ENCODE assay signal across 22 cellular contexts in the genomic region with DNA sequence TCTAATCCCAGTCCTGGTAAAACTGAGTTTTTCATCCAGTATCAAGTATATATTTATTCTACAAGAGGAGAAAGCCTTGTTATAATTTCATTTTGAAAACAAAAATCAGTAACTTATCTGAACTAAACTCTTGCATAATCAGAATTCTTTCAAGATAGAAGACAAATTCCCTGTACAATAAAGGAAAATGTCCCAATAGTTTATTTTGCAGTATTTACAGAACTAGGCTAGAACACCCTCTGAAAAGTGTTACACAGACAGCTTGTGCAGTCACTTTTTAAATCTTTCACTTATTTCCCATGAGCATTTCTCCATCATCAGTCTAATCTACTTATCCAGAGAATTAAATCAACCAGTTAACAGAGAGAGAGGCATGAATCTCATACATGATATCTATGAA. TPM values are rescaled to one million over a fixed set of nuclear protein-coding genes. Genes with fewer than 3 reads are reported as not detected.
DNase-seq lines count a peak whose midpoint lies in the region; ATAC-seq and TF ChIP-seq lines count a peak whose summit lies in the region.
"Had no signal": no experiment of that assay in that cellular context is flagged by ENCODE, and none has a peak within 500 bp of the region (broad histone marks: within the 10 kb centered on the region; RNA-seq: fewer than 3 reads in every experiment).

No MANE protein-coding gene starts in this region.

- ATAC-seq in activated T-cell treated with anti-CD3 and anti-CD28 coated beads, Interleukin-2, amount 50 U/mL, for 72 hours (replicated peaks in 1 of 2) = no peak
- no peak for ATAC-seq in thoracic aorta (ENCODE audit: insufficient number of reproducible peaks, low FRiP score, low read depth)
- ATAC-seq in naive thymus-derived CD8-positive, alpha-beta T cell = no peak
- ATAC-seq: activated T-cell treated with anti-CD3 and anti-CD28 coated beads, Interleukin-2, amount 50 U/mL, for 4 hours; foreskin keratinocyte; natural killer cell treated with Interleukin-12 subunit alpha and Interleukin-12 subunit beta and Interleukin-15 and Interleukin-18, amount 100 ng/mL, for 72 hours; stimulated activated naive B cell treated with anti-CD40 and anti-IgM and Interleukin-4, amounts not matched to agents 10 μg/mL and 1 μg/mL and 100 μg/mL, for 72 hours had no signal

- H3K27ac ChIP-seq in thoracic aorta = peak overlapping the region; percentile 98 to 100
- H3K27ac ChIP-seq: 22Rv1, colonic mucosa, foreskin keratinocyte, parathyroid adenoma had no signal

- H3K9me3 Mint-ChIP-seq in activated T-cell treated with anti-CD3 and anti-CD28 coated beads, Interleukin-2, amount 50 U/mL, for 72 hours = no peaks in the 10 kb centered on the region
- no peaks in the 10 kb centered on the region for H3K9me3 Mint-ChIP-seq in naive thymus-derived CD8-positive, alpha-beta T cell
- H3K9me3 Mint-ChIP-seq: activated T-cell treated with anti-CD3 and anti-CD28 coated beads, Interleukin-2, amount 50 U/mL, for 4 hours; natural killer cell treated with Interleukin-12 subunit alpha and Interleukin-12 subunit beta and Interleukin-15 and Interleukin-18, amount 100 ng/mL, for 72 hours; stimulated activated naive B cell treated with anti-CD40 and anti-IgM and Interleukin-4, amounts not matched to agents 10 μg/mL and 1 μg/mL and 100 μg/mL, for 72 hours had no signal

- no peak for DNase-seq in activated T-cell treated with anti-CD3 and anti-CD28 coated beads, Interleukin-2, amount 50 U/mL, for 72 hours
- no peak for DNase-seq in activated T-cell treated with anti-CD3 and anti-CD28 coated beads, Interleukin-2, amount 50 U/mL, for 48 hours
- peak; percentile 50 for DNase-seq in adipocyte (ENCODE audit: low read depth)
- peak; percentile 37 for DNase-seq in iris pigment epithelial cell (ENCODE audit: low read depth)
- no peak for DNase-seq in thoracic aorta (ENCODE audit: low spot score)
- DNase-seq in foreskin fibroblast = no peak
- DNase-seq in naive thymus-derived CD8-positive, alpha-beta T cell = no peak
- DNase-seq in SIG-M5 treated with dmso at 0.1 percent for 504 hours (lab: John Stamatoyannopoulos, UW; ENCODE audit: unreplicated experiment) = no peak
- DNase-seq: activated CD8-positive, alpha-beta memory T cell treated with anti-CD3 and anti-CD28 coated beads for 24 hours; activated naive CD4-positive, alpha-beta T cell treated with anti-CD3 and anti-CD28 coated beads, Interleukin-2, amount 50 U/mL, for 16 hours; activated T-cell treated with anti-CD3 and anti-CD28 coated beads, Interleukin-2, amount 50 U/mL, for 4 hours; colonic mucosa; EL; foreskin keratinocyte; kidney glomerular epithelial cell; NCI-H1417 treated with DMSO at 0.1 percent for 48 hours; NCI-H2107; NCI-H510A treated with DMSO at 0.1 percent for 48 hours; stimulated activated naive B cell treated with anti-CD40 and anti-IgM and Interleukin-4, amounts not matched to agents 10 μg/mL and 1 μg/mL and 100 μg/mL, for 72 hours had no signal

- H3K36me3 Mint-ChIP-seq in activated T-cell treated with anti-CD3 and anti-CD28 coated beads, Interleukin-2, amount 50 U/mL, for 72 hours (ENCODE audit: insufficient read depth in 2 of 2) = no peaks in the 10 kb centered on the region
- peaks cover 0 to 26% (median 0%) of the 10 kb centered on the region in 3 donors for H3K36me3 Mint-ChIP-seq in naive thymus-derived CD8-positive, alpha-beta T cell
- H3K36me3 Mint-ChIP-seq: natural killer cell treated with Interleukin-12 subunit alpha and Interleukin-12 subunit beta and Interleukin-15 and Interleukin-18, amount 100 ng/mL, for 72 hours had no signal

- H3K9ac ChIP-seq in adipocyte (ENCODE audit: low read length) = peak overlapping the region; percentile 62
- H3K9ac ChIP-seq: parathyroid adenoma had no signal

- H3K27me3 Mint-ChIP-seq in activated T-cell treated with anti-CD3 and anti-CD28 coated beads, Interleukin-2, amount 50 U/mL, for 72 hours (ENCODE audit: low read depth) = no peaks in the 10 kb centered on the region
- no peaks in the 10 kb centered on the region for H3K27me3 Mint-ChIP-seq in naive thymus-derived CD8-positive, alpha-beta T cell
- H3K27me3 Mint-ChIP-seq: natural killer cell treated with Interleukin-12 subunit alpha and Interleukin-12 subunit beta and Interleukin-15 and Interleukin-18, amount 100 ng/mL, for 72 hours; stimulated activated naive B cell treated with anti-CD40 and anti-IgM and Interleukin-4, amounts not matched to agents 10 μg/mL and 1 μg/mL and 100 μg/mL, for 72 hours had no signal

- H3K4me3 ChIP-seq in adipocyte (ENCODE audit: low read length) (peak overlapping the region; percentile 48), thoracic aorta (no peak overlapping the region), foreskin fibroblast (ENCODE audit: low read depth in 1 of 2, low read length in 2 of 2) (no peak overlapping the region)
- H3K4me3 ChIP-seq: colonic mucosa had no signal

- peaks cover 32% of the 10 kb centered on the region for H3K4me1 Mint-ChIP-seq in activated T-cell treated with anti-CD3 and anti-CD28 coated beads, Interleukin-2, amount 50 U/mL, for 72 hours (ENCODE audit: low read depth)
- peaks cover 15 to 51% (median 37%) of the 10 kb centered on the region in 4 donors for H3K4me1 Mint-ChIP-seq in naive thymus-derived CD8-positive, alpha-beta T cell

- H3K9me3 ChIP-seq in adipocyte (ENCODE audit: control insufficient read depth, low read length) = no peaks in the 10 kb centered on the region
- H3K9me3 ChIP-seq in thoracic aorta = no peaks in the 10 kb centered on the region
- H3K9me3 ChIP-seq: colonic mucosa had no signal

- H3K36me3 ChIP-seq in adipocyte (ENCODE audit: control insufficient read depth, insufficient read depth, low read length, severe bottlenecking) (no peaks in the 10 kb centered on the region), thoracic aorta (no peaks in the 10 kb centered on the region)
- H3K36me3 ChIP-seq: colonic mucosa had no signal

- peak overlapping the region; percentile 1 for H3K27ac Mint-ChIP-seq in activated T-cell treated with anti-CD3 and anti-CD28 coated beads, Interleukin-2, amount 50 U/mL, for 72 hours
- peak overlapping the region in 3 of 10 donors; percentile 2 to 29 (median 7) for H3K27ac Mint-ChIP-seq in naive thymus-derived CD8-positive, alpha-beta T cell
- H3K27ac Mint-ChIP-seq: natural killer cell treated with Interleukin-12 subunit alpha and Interleukin-12 subunit beta and Interleukin-15 and Interleukin-18, amount 100 ng/mL, for 72 hours; stimulated activated naive B cell treated with anti-CD40 and anti-IgM and Interleukin-4, amounts not matched to agents 10 μg/mL and 1 μg/mL and 100 μg/mL, for 72 hours had no signal

- no peak overlapping the region for H3K4me3 Mint-ChIP-seq in activated T-cell treated with anti-CD3 and anti-CD28 coated beads, Interleukin-2, amount 50 U/mL, for 72 hours
- H3K4me3 Mint-ChIP-seq in naive thymus-derived CD8-positive, alpha-beta T cell = no peak overlapping the region
- H3K4me3 Mint-ChIP-seq: activated T-cell treated with anti-CD3 and anti-CD28 coated beads, Interleukin-2, amount 50 U/mL, for 4 hours; natural killer cell treated with Interleukin-12 subunit alpha and Interleukin-12 subunit beta and Interleukin-15 and Interleukin-18, amount 100 ng/mL, for 72 hours; stimulated activated naive B cell treated with anti-CD40 and anti-IgM and Interleukin-4, amounts not matched to agents 10 μg/mL and 1 μg/mL and 100 μg/mL, for 72 hours had no signal

- POLR2A ChIA-PET in naive thymus-derived CD8-positive, alpha-beta T cell (lab: Charles Lee) = interaction anchor here (0.6 kb wide), 1 partner anchor 17 kb away, joined by 3 read pairs; no protein-coding TSS in a partner anchor

- H3K4me1 ChIP-seq in adipocyte (ENCODE audit: control insufficient read depth, insufficient read depth, low read length) (peaks cover 84% of the 10 kb centered on the region), thoracic aorta (ENCODE audit: control insufficient read depth in 1 of 2, low read depth in 2 of 2) (peaks cover 73 to 93% of the 10 kb centered on the region in 2 donors)
- H3K4me1 ChIP-seq: colonic mucosa, foreskin keratinocyte had no signal

- TF ChIP-seq CTCF in thoracic aorta (IDR thresholded peaks at IDR 0.05) = no peak
- TF ChIP-seq CTCF in foreskin fibroblast (IDR thresholded peaks at IDR 0.05; ENCODE audit: low read depth, low read length) = no peak

- no peaks in the 10 kb centered on the region for H3K27me3 ChIP-seq in adipocyte (replicated peaks; ENCODE audit: control insufficient read depth, insufficient read depth, low read length)
- H3K27me3 ChIP-seq in thoracic aorta (replicated peaks; ENCODE audit: insufficient read depth) = no peaks in the 10 kb centered on the region
- H3K27me3 ChIP-seq: colonic mucosa, foreskin keratinocyte had no signal

RNA-seq across cellular contexts. Expression of gene SPOP, which starts 48.5 kb away (rescaled TPM):
- total RNA-seq in activated T-cell treated with anti-CD3 and anti-CD28 coated beads, Interleukin-2, amount 50 U/mL, for 72 hours = 10 to 100 TPM; 77.8 to 82.2 TPM
- total RNA-seq in thoracic aorta = 100 to 1,000 TPM in 1 of 2 donors, 10 to 100 TPM in 1; 97.7 to 123 TPM
- total RNA-seq in naive thymus-derived CD8-positive, alpha-beta T cell = 10 to 100 TPM; 91.0 to 92.0 TPM
- polyA plus RNA-seq in naive thymus-derived CD8-positive, alpha-beta T cell = 100 to 1,000 TPM in 2 of 3 donors, 10 to 100 TPM in 1; 75.9 to 126 (median 103) TPM

RNA-seq across cellular contexts. Expression of gene NXPH3, which starts 53.8 kb away (rescaled TPM):
- total RNA-seq in activated T-cell treated with anti-CD3 and anti-CD28 coated beads, Interleukin-2, amount 50 U/mL, for 72 hours = 1 to 10 TPM in 1 of 2 donors, under 1 TPM in 1; 0.44 to 1.2 TPM
- 100 to 1,000 TPM in 1 of 2 donors, 10 to 100 TPM in 1; 61.7 to 131 TPM for total RNA-seq in thoracic aorta
- total RNA-seq in naive thymus-derived CD8-positive, alpha-beta T cell = not detected
- not detected for polyA plus RNA-seq in naive thymus-derived CD8-positive, alpha-beta T cell
- total RNA-seq: natural killer cell treated with Interleukin-12 subunit alpha and Interleukin-12 subunit beta and Interleukin-15 and Interleukin-18, amount 100 ng/mL, for 72 hours had no signal

Comparison
In these comparisons a context has a peak if more than half of its experiments do, and no peak if none do; other contexts are left out.
1. DNase-seq: peak in adipocyte (single experiment) and iris pigment epithelial cell (single experiment); none in activated T-cell treated with anti-CD3 and anti-CD28 coated beads, Interleukin-2, amount 50 U/mL, for 72 hours (0 of 2), activated T-cell treated with anti-CD3 and anti-CD28 coated beads, Interleukin-2, amount 50 U/mL, for 48 hours (0 of 2), thoracic aorta (single experiment), foreskin fibroblast (0 of 2), naive thymus-derived CD8-positive, alpha-beta T cell (0 of 10) and SIG-M5 treated with dmso at 0.1 percent for 504 hours (single experiment).
2. RNA of gene NXPH3, which starts 53.8 kb away (total RNA-seq): 61.7 to 131 TPM in thoracic aorta; 0.44 to 1.2 TPM in activated T-cell treated with anti-CD3 and anti-CD28 coated beads, Interleukin-2, amount 50 U/mL, for 72 hours and not detected in naive thymus-derived CD8-positive, alpha-beta T cell; every median in the first group is over 10 times any median in the second.